Comparison of ENCODE assay signal across 2 cellular contexts in the genomic region with DNA sequence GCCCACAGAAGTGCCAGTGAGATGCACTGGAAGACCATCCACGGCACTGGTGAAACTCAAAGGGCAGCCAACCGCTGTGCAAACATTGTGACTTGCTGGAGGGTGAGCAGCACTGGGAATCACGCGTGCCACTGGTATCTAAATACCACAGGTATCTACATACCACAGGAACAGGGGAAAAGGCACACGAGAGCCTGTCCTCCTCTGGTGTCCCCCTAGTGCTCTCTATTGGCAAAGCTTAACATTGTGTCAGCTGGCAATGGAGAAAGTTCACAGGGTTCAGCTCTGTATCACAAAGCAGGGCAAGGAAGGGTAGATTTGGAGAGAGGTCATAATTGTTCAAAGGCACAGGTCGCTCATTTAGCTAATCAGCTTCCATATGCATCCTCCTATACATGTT.
TF ChIP-seq lines count a peak whose summit lies in the region.

No MANE protein-coding gene starts in this region.

TF ChIP-seq in HepG2, 621 proteins besides CTCF, POLR2A, EP300 and RAD21:
- TF ChIP-seq PRPF4 (IDR thresholded peaks at IDR 0.05; ENCODE audit: low read depth, low read length, poor library complexity, severe bottlenecking) (no peak), ZNF75D (CRISPR knock-in tag; IDR thresholded peaks at IDR 0.05; ENCODE audit: borderline replicate concordance) (no peak), ZNF792 (CRISPR knock-in tag; IDR thresholded peaks at IDR 0.05) (no peak), NFKBIZ (CRISPR knock-in tag; IDR thresholded peaks at IDR 0.05) (no peak)
- TF ChIP-seq, protein P1, sequence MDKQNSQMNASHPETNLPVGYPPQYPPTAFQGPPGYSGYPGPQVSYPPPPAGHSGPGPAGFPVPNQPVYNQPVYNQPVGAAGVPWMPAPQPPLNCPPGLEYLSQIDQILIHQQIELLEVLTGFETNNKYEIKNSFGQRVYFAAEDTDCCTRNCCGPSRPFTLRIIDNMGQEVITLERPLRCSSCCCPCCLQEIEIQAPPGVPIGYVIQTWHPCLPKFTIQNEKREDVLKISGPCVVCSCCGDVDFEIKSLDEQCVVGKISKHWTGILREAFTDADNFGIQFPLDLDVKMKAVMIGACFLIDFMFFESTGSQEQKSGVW (CRISPR knock-in tag; IDR thresholded peaks at IDR 0.05; ENCODE audit: borderline replicate concordance) = no peak
- TF ChIP-seq, protein P2, sequence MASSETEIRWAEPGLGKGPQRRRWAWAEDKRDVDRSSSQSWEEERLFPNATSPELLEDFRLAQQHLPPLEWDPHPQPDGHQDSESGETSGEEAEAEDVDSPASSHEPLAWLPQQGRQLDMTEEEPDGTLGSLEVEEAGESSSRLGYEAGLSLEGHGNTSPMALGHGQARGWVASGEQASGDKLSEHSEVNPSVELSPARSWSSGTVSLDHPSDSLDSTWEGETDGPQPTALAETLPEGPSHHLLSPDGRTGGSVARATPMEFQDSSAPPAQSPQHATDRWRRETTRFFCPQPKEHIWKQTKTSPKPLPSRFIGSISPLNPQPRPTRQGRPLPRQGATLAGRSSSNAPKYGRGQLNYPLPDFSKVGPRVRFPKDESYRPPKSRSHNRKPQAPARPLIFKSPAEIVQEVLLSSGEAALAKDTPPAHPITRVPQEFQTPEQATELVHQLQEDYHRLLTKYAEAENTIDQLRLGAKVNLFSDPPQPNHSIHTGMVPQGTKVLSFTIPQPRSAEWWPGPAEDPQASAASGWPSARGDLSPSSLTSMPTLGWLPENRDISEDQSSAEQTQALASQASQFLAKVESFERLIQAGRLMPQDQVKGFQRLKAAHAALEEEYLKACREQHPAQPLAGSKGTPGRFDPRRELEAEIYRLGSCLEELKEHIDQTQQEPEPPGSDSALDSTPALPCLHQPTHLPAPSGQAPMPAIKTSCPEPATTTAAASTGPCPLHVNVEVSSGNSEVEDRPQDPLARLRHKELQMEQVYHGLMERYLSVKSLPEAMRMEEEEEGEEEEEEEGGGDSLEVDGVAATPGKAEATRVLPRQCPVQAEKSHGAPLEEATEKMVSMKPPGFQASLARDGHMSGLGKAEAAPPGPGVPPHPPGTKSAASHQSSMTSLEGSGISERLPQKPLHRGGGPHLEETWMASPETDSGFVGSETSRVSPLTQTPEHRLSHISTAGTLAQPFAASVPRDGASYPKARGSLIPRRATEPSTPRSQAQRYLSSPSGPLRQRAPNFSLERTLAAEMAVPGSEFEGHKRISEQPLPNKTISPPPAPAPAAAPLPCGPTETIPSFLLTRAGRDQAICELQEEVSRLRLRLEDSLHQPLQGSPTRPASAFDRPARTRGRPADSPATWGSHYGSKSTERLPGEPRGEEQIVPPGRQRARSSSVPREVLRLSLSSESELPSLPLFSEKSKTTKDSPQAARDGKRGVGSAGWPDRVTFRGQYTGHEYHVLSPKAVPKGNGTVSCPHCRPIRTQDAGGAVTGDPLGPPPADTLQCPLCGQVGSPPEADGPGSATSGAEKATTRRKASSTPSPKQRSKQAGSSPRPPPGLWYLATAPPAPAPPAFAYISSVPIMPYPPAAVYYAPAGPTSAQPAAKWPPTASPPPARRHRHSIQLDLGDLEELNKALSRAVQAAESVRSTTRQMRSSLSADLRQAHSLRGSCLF (CRISPR knock-in tag; IDR thresholded peaks at IDR 0.05; ENCODE audit: borderline replicate concordance) = no peak
- TF ChIP-seq, protein P3, sequence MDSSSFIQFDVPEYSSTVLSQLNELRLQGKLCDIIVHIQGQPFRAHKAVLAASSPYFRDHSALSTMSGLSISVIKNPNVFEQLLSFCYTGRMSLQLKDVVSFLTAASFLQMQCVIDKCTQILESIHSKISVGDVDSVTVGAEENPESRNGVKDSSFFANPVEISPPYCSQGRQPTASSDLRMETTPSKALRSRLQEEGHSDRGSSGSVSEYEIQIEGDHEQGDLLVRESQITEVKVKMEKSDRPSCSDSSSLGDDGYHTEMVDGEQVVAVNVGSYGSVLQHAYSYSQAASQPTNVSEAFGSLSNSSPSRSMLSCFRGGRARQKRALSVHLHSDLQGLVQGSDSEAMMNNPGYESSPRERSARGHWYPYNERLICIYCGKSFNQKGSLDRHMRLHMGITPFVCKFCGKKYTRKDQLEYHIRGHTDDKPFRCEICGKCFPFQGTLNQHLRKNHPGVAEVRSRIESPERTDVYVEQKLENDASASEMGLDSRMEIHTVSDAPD (CRISPR knock-in tag; IDR thresholded peaks at IDR 0.05) = no peak
TF ChIP-seq in HepG2: peak in this region for 0.

TF ChIP-seq in WTC11, 78 proteins besides CTCF, POLR2A, EP300 and RAD21:
- TF ChIP-seq, protein P4, sequence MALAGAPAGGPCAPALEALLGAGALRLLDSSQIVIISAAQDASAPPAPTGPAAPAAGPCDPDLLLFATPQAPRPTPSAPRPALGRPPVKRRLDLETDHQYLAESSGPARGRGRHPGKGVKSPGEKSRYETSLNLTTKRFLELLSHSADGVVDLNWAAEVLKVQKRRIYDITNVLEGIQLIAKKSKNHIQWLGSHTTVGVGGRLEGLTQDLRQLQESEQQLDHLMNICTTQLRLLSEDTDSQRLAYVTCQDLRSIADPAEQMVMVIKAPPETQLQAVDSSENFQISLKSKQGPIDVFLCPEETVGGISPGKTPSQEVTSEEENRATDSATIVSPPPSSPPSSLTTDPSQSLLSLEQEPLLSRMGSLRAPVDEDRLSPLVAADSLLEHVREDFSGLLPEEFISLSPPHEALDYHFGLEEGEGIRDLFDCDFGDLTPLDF (CRISPR knock-in tag; IDR thresholded peaks at IDR 0.05) = no peak
- TF ChIP-seq ETV6 (CRISPR knock-in tag; IDR thresholded peaks at IDR 0.05) (no peak), TEAD4 (CRISPR knock-in tag; IDR thresholded peaks at IDR 0.05) (no peak), GTF2I (CRISPR knock-in tag; conservative IDR thresholded peaks at IDR 0.05) (no peak), ZNF219 (CRISPR knock-in tag; IDR thresholded peaks at IDR 0.05; ENCODE audit: borderline replicate concordance) (no peak), ZNF121 (CRISPR knock-in tag; IDR thresholded peaks at IDR 0.05) (no peak), CREM (CRISPR knock-in tag; IDR thresholded peaks at IDR 0.05) (no peak), SMAD3 (CRISPR knock-in tag; IDR thresholded peaks at IDR 0.05; ENCODE audit: borderline replicate concordance) (no peak)
- TF ChIP-seq, protein P5, sequence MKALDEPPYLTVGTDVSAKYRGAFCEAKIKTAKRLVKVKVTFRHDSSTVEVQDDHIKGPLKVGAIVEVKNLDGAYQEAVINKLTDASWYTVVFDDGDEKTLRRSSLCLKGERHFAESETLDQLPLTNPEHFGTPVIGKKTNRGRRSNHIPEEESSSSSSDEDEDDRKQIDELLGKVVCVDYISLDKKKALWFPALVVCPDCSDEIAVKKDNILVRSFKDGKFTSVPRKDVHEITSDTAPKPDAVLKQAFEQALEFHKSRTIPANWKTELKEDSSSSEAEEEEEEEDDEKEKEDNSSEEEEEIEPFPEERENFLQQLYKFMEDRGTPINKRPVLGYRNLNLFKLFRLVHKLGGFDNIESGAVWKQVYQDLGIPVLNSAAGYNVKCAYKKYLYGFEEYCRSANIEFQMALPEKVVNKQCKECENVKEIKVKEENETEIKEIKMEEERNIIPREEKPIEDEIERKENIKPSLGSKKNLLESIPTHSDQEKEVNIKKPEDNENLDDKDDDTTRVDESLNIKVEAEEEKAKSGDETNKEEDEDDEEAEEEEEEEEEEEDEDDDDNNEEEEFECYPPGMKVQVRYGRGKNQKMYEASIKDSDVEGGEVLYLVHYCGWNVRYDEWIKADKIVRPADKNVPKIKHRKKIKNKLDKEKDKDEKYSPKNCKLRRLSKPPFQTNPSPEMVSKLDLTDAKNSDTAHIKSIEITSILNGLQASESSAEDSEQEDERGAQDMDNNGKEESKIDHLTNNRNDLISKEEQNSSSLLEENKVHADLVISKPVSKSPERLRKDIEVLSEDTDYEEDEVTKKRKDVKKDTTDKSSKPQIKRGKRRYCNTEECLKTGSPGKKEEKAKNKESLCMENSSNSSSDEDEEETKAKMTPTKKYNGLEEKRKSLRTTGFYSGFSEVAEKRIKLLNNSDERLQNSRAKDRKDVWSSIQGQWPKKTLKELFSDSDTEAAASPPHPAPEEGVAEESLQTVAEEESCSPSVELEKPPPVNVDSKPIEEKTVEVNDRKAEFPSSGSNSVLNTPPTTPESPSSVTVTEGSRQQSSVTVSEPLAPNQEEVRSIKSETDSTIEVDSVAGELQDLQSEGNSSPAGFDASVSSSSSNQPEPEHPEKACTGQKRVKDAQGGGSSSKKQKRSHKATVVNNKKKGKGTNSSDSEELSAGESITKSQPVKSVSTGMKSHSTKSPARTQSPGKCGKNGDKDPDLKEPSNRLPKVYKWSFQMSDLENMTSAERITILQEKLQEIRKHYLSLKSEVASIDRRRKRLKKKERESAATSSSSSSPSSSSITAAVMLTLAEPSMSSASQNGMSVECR (CRISPR knock-in tag; IDR thresholded peaks at IDR 0.05; ENCODE audit: borderline replicate concordance) = no peak
- TF ChIP-seq, protein P6, sequence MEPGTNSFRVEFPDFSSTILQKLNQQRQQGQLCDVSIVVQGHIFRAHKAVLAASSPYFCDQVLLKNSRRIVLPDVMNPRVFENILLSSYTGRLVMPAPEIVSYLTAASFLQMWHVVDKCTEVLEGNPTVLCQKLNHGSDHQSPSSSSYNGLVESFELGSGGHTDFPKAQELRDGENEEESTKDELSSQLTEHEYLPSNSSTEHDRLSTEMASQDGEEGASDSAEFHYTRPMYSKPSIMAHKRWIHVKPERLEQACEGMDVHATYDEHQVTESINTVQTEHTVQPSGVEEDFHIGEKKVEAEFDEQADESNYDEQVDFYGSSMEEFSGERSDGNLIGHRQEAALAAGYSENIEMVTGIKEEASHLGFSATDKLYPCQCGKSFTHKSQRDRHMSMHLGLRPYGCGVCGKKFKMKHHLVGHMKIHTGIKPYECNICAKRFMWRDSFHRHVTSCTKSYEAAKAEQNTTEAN (CRISPR knock-in tag; IDR thresholded peaks at IDR 0.05) = no peak
TF ChIP-seq in WTC11: peak in this region for 0.
